33 cellular contexts compared by ENCODE assay signal in genomic region chr17:61491981-61492380, GRCh38. TPM values are rescaled to one million over a fixed set of nuclear protein-coding genes. Genes with fewer than 3 reads are reported as not detected.
"Had no signal": no experiment of that assay in that cellular context is flagged by ENCODE, and none has a peak within 500 bp of the region (broad histone marks: within the 10 kb centered on the region; RNA-seq: fewer than 3 reads in every experiment).

No MANE protein-coding gene starts in this region.

- H3K27ac Mint-ChIP-seq: dendritic cell treated with granulocyte-macrophage colony-stimulating factor and Interleukin-4, amounts not matched to agents 40 ng/mL and 50 ng/mL, for 4 days; immature natural killer cell; naive thymus-derived CD8-positive, alpha-beta T cell; nephron progenitor cell; stimulated activated effector memory CD8-positive, alpha-beta T cell treated with anti-CD3 and anti-CD28 coated beads, Interleukin-12 subunit alpha, Interleukin-12 subunit beta, amount 100 ng/mL, for 72 hours had no signal

- H3K9me3 Mint-ChIP-seq: dendritic cell treated with granulocyte-macrophage colony-stimulating factor and Interleukin-4, amounts not matched to agents 40 ng/mL and 50 ng/mL, for 4 days; immature natural killer cell; naive thymus-derived CD8-positive, alpha-beta T cell; nephron progenitor cell; stimulated activated effector memory CD8-positive, alpha-beta T cell treated with anti-CD3 and anti-CD28 coated beads, Interleukin-12 subunit alpha, Interleukin-12 subunit beta, amount 100 ng/mL, for 72 hours had no signal

- H3K4me3 Mint-ChIP-seq: dendritic cell treated with granulocyte-macrophage colony-stimulating factor and Interleukin-4, amounts not matched to agents 40 ng/mL and 50 ng/mL, for 4 days; immature natural killer cell; naive thymus-derived CD8-positive, alpha-beta T cell; nephron progenitor cell; stimulated activated effector memory CD8-positive, alpha-beta T cell treated with anti-CD3 and anti-CD28 coated beads, Interleukin-12 subunit alpha, Interleukin-12 subunit beta, amount 100 ng/mL, for 72 hours had no signal

- ATAC-seq: gastroesophageal sphincter; heart right ventricle; left colon; lower lobe of right lung; naive thymus-derived CD8-positive, alpha-beta T cell; right lobe of liver; stimulated activated effector memory CD8-positive, alpha-beta T cell treated with anti-CD3 and anti-CD28 coated beads, Interleukin-12 subunit alpha, Interleukin-12 subunit beta, amount 100 ng/mL, for 72 hours had no signal

- H3K4me3 ChIP-seq: colonic mucosa, esophagus muscularis mucosa, gastroesophageal sphincter, heart right ventricle, left ventricle myocardium inferior, lower lobe of right lung, ovary, right lobe of liver, stomach, thyroid gland, vagina had no signal

- DNase-seq: colonic mucosa; effector CD8-positive, alpha-beta T cell; foreskin keratinocyte; heart right ventricle; hypothalamus; immature natural killer cell; islet precursor cell; kidney glomerular epithelial cell; left colon; left ventricle myocardium inferior; lower lobe of right lung; naive thymus-derived CD8-positive, alpha-beta T cell; nephron progenitor cell; nucleus accumbens; ovary; retina; stimulated activated CD4-positive, alpha-beta T cell treated with anti-CD3 and anti-CD28 coated beads, Interleukin-2, amount 100 ng/mL, for 24 hours; stimulated activated CD4-positive, alpha-beta T cell treated with anti-CD3 and anti-CD28 coated beads, Interleukin-4, amount 100 ng/mL, for 24 hours; stimulated activated naive CD4-positive, alpha-beta T cell treated with Interleukin-2 at 50 U/mL for 16 hours; thyroid gland had no signal

- H3K4me1 ChIP-seq: colonic mucosa, foreskin keratinocyte, heart right ventricle, left ventricle myocardium inferior, lower lobe of right lung, thyroid gland had no signal

- H3K27ac ChIP-seq: colonic mucosa, foreskin keratinocyte, heart right ventricle, left ventricle myocardium inferior, lower lobe of right lung, ovary, right lobe of liver, thyroid gland had no signal

- H3K9me3 ChIP-seq: colonic mucosa, esophagus muscularis mucosa, gastroesophageal sphincter, heart right ventricle, left ventricle myocardium inferior, lower lobe of right lung, ovary, right lobe of liver, stomach, thyroid gland, vagina had no signal

- FAIRE-seq: endothelial cell of umbilical vein had no signal

- H3K36me3 ChIP-seq: colonic mucosa, esophagus muscularis mucosa, gastroesophageal sphincter, heart right ventricle, left ventricle myocardium inferior, lower lobe of right lung, ovary, right lobe of liver, stomach, thyroid gland, vagina had no signal

- H3K27me3 ChIP-seq: colonic mucosa, esophagus muscularis mucosa, foreskin keratinocyte, gastroesophageal sphincter, ovary, right lobe of liver, stomach, thyroid gland, vagina had no signal

- H3K36me3 Mint-ChIP-seq: immature natural killer cell; naive thymus-derived CD8-positive, alpha-beta T cell; stimulated activated effector memory CD8-positive, alpha-beta T cell treated with anti-CD3 and anti-CD28 coated beads, Interleukin-12 subunit alpha, Interleukin-12 subunit beta, amount 100 ng/mL, for 72 hours had no signal

RNA-seq across cellular contexts. Expression of gene TBX4, which starts 39.8 kb away (rescaled TPM):
- total RNA-seq: chondrocyte; colonic mucosa; endothelial cell of umbilical vein; epithelial cell of proximal tubule; esophagus muscularis mucosa; foreskin keratinocyte; heart right ventricle; left colon; left ventricle myocardium inferior; naive thymus-derived CD8-positive, alpha-beta T cell; pulmonary artery endothelial cell; right lobe of liver; temporal lobe; ureter; vagina had no signal
- polyA plus RNA-seq: endothelial cell of umbilical vein; immature natural killer cell; naive thymus-derived CD8-positive, alpha-beta T cell; ovary had no signal
